Comparison of ENCODE assay signal across 10 cellular contexts in genomic region chrX:387729-388128, GRCh38. TPM values are rescaled to one million over a fixed set of nuclear protein-coding genes. Genes with fewer than 3 reads are reported as not detected.
DNase-seq lines count a peak whose midpoint lies in the region; ATAC-seq, FAIRE-seq and TF ChIP-seq lines count a peak whose summit lies in the region.
"Had no signal": no experiment of that assay in that cellular context is flagged by ENCODE, and none has a peak within 500 bp of the region (broad histone marks: within the 10 kb centered on the region; RNA-seq: fewer than 3 reads in every experiment).

No MANE protein-coding gene starts in this region.

- TF ChIP-seq CTCF in WERI-Rb-1 (IDR thresholded peaks at IDR 0.05; ENCODE audit: low read depth, low read length) (no peak), gastroesophageal sphincter (IDR thresholded peaks at IDR 0.05) (no peak), sigmoid colon (IDR thresholded peaks at IDR 0.05) (no peak)

- peak; percentile 5 for FAIRE-seq in GM12892 (lab: Jason Lieb, UNC)
- FAIRE-seq: urothelium cell line had no signal

- H3K27ac ChIP-seq in WERI-Rb-1, result peak overlapping the region; percentile 8; the same call in 1 of the 2 replicates
- H3K27ac ChIP-seq in gastroesophageal sphincter, result peak overlapping the region; percentile 7 to 99 (median 98)
- peak overlapping the region; percentile 88 to 100 (median 98) for H3K27ac ChIP-seq in sigmoid colon

- H3K4me3 ChIP-seq in WERI-Rb-1 (ENCODE audit: low read depth, low read length) (peak overlapping the region; percentile 92), gastroesophageal sphincter (peak overlapping the region; percentile 23 to 90), sigmoid colon (peak overlapping the region; percentile 19 to 92 (median 75))

- no peaks in the 10 kb centered on the region for H3K27me3 ChIP-seq in WERI-Rb-1 (ENCODE audit: insufficient read depth, low read depth, severe bottlenecking)
- H3K27me3 ChIP-seq in gastroesophageal sphincter, result no peaks in the 10 kb centered on the region
- H3K27me3 ChIP-seq in sigmoid colon, result no peaks in the 10 kb centered on the region

- TF ChIP-seq EP300 in gastroesophageal sphincter (IDR thresholded peaks at IDR 0.05) (no peak), sigmoid colon (IDR thresholded peaks at IDR 0.05) (no peak)

- no peaks in the 10 kb centered on the region for H3K9me3 ChIP-seq in WERI-Rb-1 (ENCODE audit: severe bottlenecking)
- no peaks in the 10 kb centered on the region for H3K9me3 ChIP-seq in gastroesophageal sphincter
- no peaks in the 10 kb centered on the region for H3K9me3 ChIP-seq in sigmoid colon

- TF ChIP-seq POLR2A in GM12892 (IDR thresholded peaks at IDR 0.05; ENCODE audit: low read depth, low read length), result no peak
- TF ChIP-seq POLR2A in gastroesophageal sphincter (IDR thresholded peaks at IDR 0.05), result no peak
- no peak for TF ChIP-seq POLR2A in sigmoid colon (IDR thresholded peaks at IDR 0.05)

- DNase-seq in GM12892 (ENCODE audit: insufficient read length) (no peak), WERI-Rb-1 (no peak), sigmoid colon (no peak), SKM-1 (lab: John Stamatoyannopoulos, UW; ENCODE audit: unreplicated experiment) (no peak)
- DNase-seq: SHP77 treated with DMSO at 0.1 percent for 48 hours had no signal

- H3K4me1 ChIP-seq in gastroesophageal sphincter, result peaks cover 0 to 19% (median 8%) of the 10 kb centered on the region in 3 donors
- peaks cover 0 to 15% (median 12%) of the 10 kb centered on the region in 4 donors for H3K4me1 ChIP-seq in sigmoid colon

- ATAC-seq in gastroesophageal sphincter (no peak), HG03571 (IDR thresholded peaks at IDR 0.05; ENCODE audit: unreplicated experiment) (no peak), GM21576 (IDR thresholded peaks at IDR 0.05; ENCODE audit: unreplicated experiment) (no peak), HG02642 (IDR thresholded peaks at IDR 0.05; ENCODE audit: poor library complexity, unreplicated experiment) (no peak)

- intact Hi-C loops in sigmoid colon (cut with DNase I), result loop anchor here (1.0 to 10.0 kb wide), 2 partner anchors 69 to 1207 kb away; partner anchors contain the start of genes AKAP17A and GTPBP6

- H3K36me3 ChIP-seq in WERI-Rb-1, result peaks cover 5% of the 10 kb centered on the region
- no peaks in the 10 kb centered on the region for H3K36me3 ChIP-seq in gastroesophageal sphincter
- no peaks in the 10 kb centered on the region for H3K36me3 ChIP-seq in sigmoid colon

- WGBS in gastroesophageal sphincter (ENCODE audit: low coverage in 1 of 2), 2 donors, result 61 to 80% methylated on average over 1 to 6 of the region's 14 CpGs
- WGBS in sigmoid colon, 2 donors, result 26 to 64% methylated on average over 14 of the region's 14 CpGs

RNA-seq across cellular contexts. Expression of gene PPP2R3B, which starts 1.0 kb away (rescaled TPM):
- 8.5 TPM for polyA plus RNA-seq in GM12892 (2012; ENCODE audit: missing spikeins)
- total RNA-seq in gastroesophageal sphincter (1 to 10 TPM; 3.8 to 6.5 (median 5.1) TPM), sigmoid colon (10 to 100 TPM in 1 of 4 donors, 1 to 10 TPM in 3; 3.2 to 16.1 (median 6.6) TPM)
- 10 to 100 TPM in 1 of 3 donors, 1 to 10 TPM in 2; 2.1 to 13.3 (median 5.4) TPM for polyA plus RNA-seq in sigmoid colon

Comparison
In these comparisons a context has a peak if more than half of its experiments do, and no peak if none do; other contexts are left out.
1. H3K27ac ChIP-seq: peak in every context shown above with its lines; median percentile 98 in gastroesophageal sphincter; 98 in sigmoid colon; 8 in WERI-Rb-1.